ENCODE assay signal across 9 cellular contexts in genomic region chr7:114087674-114088539, GRCh38.
DNase-seq lines count a peak whose midpoint lies in the region; ATAC-seq and TF ChIP-seq lines count a peak whose summit lies in the region.
"Had no signal": no experiment of that assay in that cellular context is flagged by ENCODE, and none has a peak within 500 bp of the region (broad histone marks: within the 10 kb centered on the region; RNA-seq: fewer than 3 reads in every experiment).

No MANE protein-coding gene starts in this region.

- TF ChIP-seq CTCF in astrocyte of the cerebellum (IDR thresholded peaks at IDR 0.05; ENCODE audit: low read depth, low read length, missing control alignments): no peak
- TF ChIP-seq CTCF in tibial nerve (IDR thresholded peaks at IDR 0.05): no peak

- WGBS in tibial nerve, 2 donors: 18 to 22% methylated on average over 29 to 31 of the region's 31 CpGs

- peak; percentile 38 for DNase-seq in NCI-H82 (lab: John Stamatoyannopoulos, UW)
- DNase-seq in NCI-H82 treated with DMSO at 0.1 percent for 48 hours (lab: John Stamatoyannopoulos, UW; ENCODE audit: unreplicated experiment): no peak
- DNase-seq in astrocyte of the cerebellum (ENCODE audit: low read depth): no peak
- DNase-seq in left colon: peak; percentile 37 to 40
- DNase-seq in tibial nerve (ENCODE audit: low spot score in 2 of 2): no peak
- no peak for DNase-seq in HPDE6-E6E7 (ENCODE audit: extremely low spot score)

- in situ Hi-C loops in astrocyte of the cerebellum (cut with HindIII; ENCODE audit: low sequenced_read_pairs): no loop called here

- peaks cover 0 to 40% of the 10 kb centered on the region in 2 donors for H3K27me3 ChIP-seq in tibial nerve

- H3K27ac ChIP-seq in tibial nerve: peak overlapping the region in 3 of 4 donors; percentile 22 to 87 (median 52)

- TF ChIP-seq EP300 in tibial nerve (IDR thresholded peaks at IDR 0.05): no peak

- peak; percentile 3 for ATAC-seq in left colon
- no peak for ATAC-seq in HG03139 (IDR thresholded peaks at IDR 0.05; ENCODE audit: unreplicated experiment)
- ATAC-seq in GM21367 (IDR thresholded peaks at IDR 0.05; ENCODE audit: unreplicated experiment): no peak
- ATAC-seq: Panc1 had no signal

- H3K4me1 ChIP-seq in tibial nerve: peaks cover 0 to 47% (median 9%) of the 10 kb centered on the region in 4 donors

- TF ChIP-seq POLR2A in tibial nerve (IDR thresholded peaks at IDR 0.05): no peak

- no peaks in the 10 kb centered on the region for H3K9me3 ChIP-seq in tibial nerve

- no peaks in the 10 kb centered on the region for H3K36me3 ChIP-seq in tibial nerve

- intact Hi-C loops in left colon (cut with DNase I, micrococcal nuclease): loop anchor here in 1 of 2 donors (5.0 to 10.0 kb wide), 2 partner anchors 329 to 557 kb away; no protein-coding TSS in a partner anchor

- peak overlapping the region; percentile 72 for H3K4me3 ChIP-seq in astrocyte of the cerebellum (ENCODE audit: low read depth, low read length)
- peak overlapping the region; percentile 2 to 68 (median 59) for H3K4me3 ChIP-seq in tibial nerve

Comparison
In these comparisons a context has a peak if more than half of its experiments do, and no peak if none do; other contexts are left out.
1. DNase-seq: peak in NCI-H82 (single experiment) and left colon (2 of 2); none in NCI-H82 treated with DMSO at 0.1 percent for 48 hours (single experiment), astrocyte of the cerebellum (single experiment), tibial nerve (0 of 2) and HPDE6-E6E7 (single experiment).